Comparison of ENCODE assay signal across 27 cellular contexts in genomic region chr18:34509879-34510586, GRCh38.
"Had no signal": no experiment of that assay in that cellular context is flagged by ENCODE, and none has a peak within 500 bp of the region (broad histone marks: within the 10 kb centered on the region; RNA-seq: fewer than 3 reads in every experiment).

No MANE protein-coding gene starts in this region.

- H3K9me3 ChIP-seq: pancreas, prostate gland, thoracic aorta, uterus had no signal

- DNase-seq: activated B cell treated with CpG ODN at 0.5 μM for 24 hours; activated CD8-positive, alpha-beta T cell treated with anti-CD3 and anti-CD28 coated beads, Interleukin-2, amount 10 ng/mL, durations not matched to agents 7 days and 5 days; activated naive CD4-positive, alpha-beta T cell; activated T-cell treated with anti-CD3 and anti-CD28 coated beads for 4 hours; activated T-cell treated with anti-CD3 and anti-CD28 coated beads, Interleukin-2, amount 50 U/mL, for 72 hours; dermis blood vessel endothelial cell; effector CD4-positive, alpha-beta T cell; esophagus squamous epithelium; foreskin melanocyte; islet precursor cell; mammary epithelial cell; midbrain; naive thymus-derived CD4-positive, alpha-beta T cell; nucleus accumbens; pancreas; retina; stimulated activated naive CD8-positive, alpha-beta T cell treated with anti-CD3 and anti-CD28 coated beads, Interleukin-15, Interleukin-2, amounts not matched to agents 100 U/mL and 50 U/mL, for 24 hours; trophoblast cell; uterus had no signal

- H3K36me3 ChIP-seq: esophagus squamous epithelium, pancreas, prostate gland, thoracic aorta, uterus had no signal

- H3K4me3 Mint-ChIP-seq: activated B cell treated with CpG ODN at 0.5 μM for 24 hours; activated CD8-positive, alpha-beta T cell treated with anti-CD3 and anti-CD28 coated beads, Interleukin-2, amount 10 ng/mL, durations not matched to agents 7 days and 5 days; activated T-cell treated with anti-CD3 and anti-CD28 coated beads, Interleukin-2, amount 50 U/mL, for 72 hours; naive thymus-derived CD4-positive, alpha-beta T cell; neural crest cell; T-helper 2 cell treated with Interferon-gamma antibody and Interleukin-4, amounts not matched to agents 5 μg/mL and 100 μg/mL, for 36 hours had no signal

- H3K27me3 ChIP-seq: esophagus squamous epithelium, pancreas, uterus had no signal

- H3K27me3 Mint-ChIP-seq: activated B cell treated with CpG ODN at 0.5 μM for 24 hours; naive thymus-derived CD4-positive, alpha-beta T cell had no signal

- H3K4me1 ChIP-seq: esophagus squamous epithelium, prostate gland, uterus had no signal

- ATAC-seq: activated CD8-positive, alpha-beta T cell treated with anti-CD3 and anti-CD28 coated beads, Interleukin-2, amount 10 ng/mL, durations not matched to agents 7 days and 5 days; activated naive CD4-positive, alpha-beta T cell treated with anti-CD3 and anti-CD28 coated beads, Interleukin-2, amount 50 U/mL, for 72 hours; activated T-cell treated with anti-CD3 and anti-CD28 coated beads, Interleukin-2, amount 50 U/mL, for 72 hours; naive thymus-derived CD4-positive, alpha-beta T cell; pancreas; stimulated activated naive CD8-positive, alpha-beta T cell treated with anti-CD3 and anti-CD28 coated beads, Interleukin-15, Interleukin-2, amounts not matched to agents 100 U/mL and 50 U/mL, for 24 hours had no signal

- FAIRE-seq: bronchial epithelial cell, colon, pancreas had no signal

- H3K4me1 Mint-ChIP-seq: activated B cell treated with CpG ODN at 0.5 μM for 24 hours; naive thymus-derived CD4-positive, alpha-beta T cell; neural crest cell had no signal

- H3K27ac ChIP-seq: epithelial cell of prostate, esophagus squamous epithelium, pancreas, prostate gland, uterus had no signal

- H3K27ac Mint-ChIP-seq: activated B cell treated with CpG ODN at 0.5 μM for 24 hours; activated CD8-positive, alpha-beta T cell treated with anti-CD3 and anti-CD28 coated beads, Interleukin-2, amount 10 ng/mL, durations not matched to agents 7 days and 5 days; activated naive CD4-positive, alpha-beta T cell treated with anti-CD3 and anti-CD28 coated beads, Interleukin-2, amount 50 U/mL, for 72 hours; activated T-cell treated with anti-CD3 and anti-CD28 coated beads, Interleukin-2, amount 50 U/mL, for 72 hours; naive thymus-derived CD4-positive, alpha-beta T cell; T-helper 2 cell treated with Interferon-gamma antibody and Interleukin-4, amounts not matched to agents 5 μg/mL and 100 μg/mL, for 36 hours had no signal

- H3K4me3 ChIP-seq: esophagus squamous epithelium, pancreas, prostate gland, thoracic aorta had no signal
